Comparison of ENCODE assay signal across 11 cellular contexts in the genomic region with DNA sequence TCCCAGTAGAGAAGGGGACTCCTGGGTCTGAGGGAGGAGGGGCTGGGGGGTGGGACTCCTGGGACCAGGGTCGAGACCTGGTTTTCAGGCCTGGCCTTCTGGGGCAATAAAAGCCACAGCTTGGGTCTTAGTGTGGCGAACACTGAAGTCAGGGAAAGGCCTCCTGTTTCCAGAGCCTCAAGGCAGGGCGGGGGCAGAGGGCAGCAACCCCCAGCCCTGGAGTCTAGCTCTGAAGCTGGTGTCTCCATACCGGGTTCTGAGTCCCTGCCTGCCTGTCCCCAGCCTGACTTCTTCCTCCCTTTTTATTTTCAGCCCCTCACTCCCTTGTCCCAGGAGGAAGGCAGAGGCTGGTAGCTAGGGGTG. TPM values are rescaled to one million over a fixed set of nuclear protein-coding genes. Genes with fewer than 3 reads are reported as not detected.
A peak's percentile ranks its signal among the peaks of the same experiment; 100 is the strongest.
DNase-seq lines count a peak whose midpoint lies in the region; ATAC-seq and TF ChIP-seq lines count a peak whose summit lies in the region.
"Had no signal": no experiment of that assay in that cellular context is flagged by ENCODE, and none has a peak within 500 bp of the region (broad histone marks: within the 10 kb centered on the region; RNA-seq: fewer than 3 reads in every experiment).

No MANE protein-coding gene starts in this region.

- TF ChIP-seq CTCF in type B pancreatic cell (conservative IDR thresholded peaks at IDR 0.05) = no peak

- peaks cover 41% of the 10 kb centered on the region for H3K4me1 Mint-ChIP-seq in activated T-cell treated with anti-CD3 and anti-CD28 coated beads, Interleukin-2, amount 50 U/mL, for 4 hours (ENCODE audit: low read depth)
- peaks cover 12% of the 10 kb centered on the region for H3K4me1 Mint-ChIP-seq in type B pancreatic cell (ENCODE audit: unreplicated experiment)

- DNase-seq in activated T-cell treated with anti-CD3 and anti-CD28 coated beads, Interleukin-2, amount 50 U/mL, for 4 hours = no peak
- DNase-seq in activated T-cell treated with anti-CD3 and anti-CD28 coated beads, Interleukin-2, amount 50 U/mL, for 48 hours = no peak
- DNase-seq in SK-N-MC (ENCODE audit: low read depth, low spot score) (no peak), type B pancreatic cell (ENCODE audit: extremely low spot score, unreplicated experiment) (no peak), SW 1271 (lab: John Stamatoyannopoulos, UW) (no peak)
- no peak for DNase-seq in effector memory CD4-positive, alpha-beta T cell

- H3K36me3 ChIP-seq in SK-N-MC (ENCODE audit: insufficient read depth, low read length) = peaks cover 10% of the 10 kb centered on the region
- H3K36me3 ChIP-seq in effector memory CD4-positive, alpha-beta T cell (ENCODE audit: control insufficient read depth, insufficient read depth, low read length) = peaks cover under 1% of the 10 kb centered on the region

- peak overlapping the region; percentile 35 for H3K9ac ChIP-seq in SK-N-MC (ENCODE audit: insufficient read length)

- H3K27me3 Mint-ChIP-seq in activated T-cell treated with anti-CD3 and anti-CD28 coated beads, Interleukin-2, amount 50 U/mL, for 4 hours (ENCODE audit: low read depth) = peaks cover 33% of the 10 kb centered on the region
- H3K27me3 Mint-ChIP-seq in type B pancreatic cell = peaks cover 51% of the 10 kb centered on the region

- peak overlapping the region; percentile 52 for H3K4me3 Mint-ChIP-seq in activated T-cell treated with anti-CD3 and anti-CD28 coated beads, Interleukin-2, amount 50 U/mL, for 4 hours
- no peak overlapping the region for H3K4me3 Mint-ChIP-seq in type B pancreatic cell

- H3K27ac ChIP-seq in SK-N-MC = peak overlapping the region; percentile 56; the same call in 1 of the 2 replicates
- H3K27ac ChIP-seq in effector memory CD4-positive, alpha-beta T cell (ENCODE audit: insufficient read depth, low read length, poor library complexity, severe bottlenecking) = no peak overlapping the region
- H3K27ac ChIP-seq: skin epidermis, tibial nerve had no signal

- H3K9me3 ChIP-seq in SK-N-MC (ENCODE audit: low read depth, low read length) = no peaks in the 10 kb centered on the region
- H3K9me3 ChIP-seq in effector memory CD4-positive, alpha-beta T cell (ENCODE audit: control insufficient read depth, low read length) = no peaks in the 10 kb centered on the region
- H3K9me3 ChIP-seq: tibial nerve had no signal

- H3K4me1 ChIP-seq in effector memory CD4-positive, alpha-beta T cell (ENCODE audit: control insufficient read depth, insufficient read depth, low read length, poor library complexity, severe bottlenecking) = peaks cover 45% of the 10 kb centered on the region

- peaks cover 5% of the 10 kb centered on the region for H3K36me3 Mint-ChIP-seq in activated T-cell treated with anti-CD3 and anti-CD28 coated beads, Interleukin-2, amount 50 U/mL, for 4 hours (ENCODE audit: insufficient read depth)
- H3K36me3 Mint-ChIP-seq in type B pancreatic cell = peaks cover 9% of the 10 kb centered on the region

- ATAC-seq in activated T-cell treated with anti-CD3 and anti-CD28 coated beads, Interleukin-2, amount 50 U/mL, for 4 hours = no peak
- no peak for ATAC-seq in GM21786 (IDR thresholded peaks at IDR 0.05; ENCODE audit: unreplicated experiment)

- peak overlapping the region; percentile 53 for H3K27ac Mint-ChIP-seq in type B pancreatic cell

- no peaks in the 10 kb centered on the region for H3K9me3 Mint-ChIP-seq in activated T-cell treated with anti-CD3 and anti-CD28 coated beads, Interleukin-2, amount 50 U/mL, for 4 hours
- no peaks in the 10 kb centered on the region for H3K9me3 Mint-ChIP-seq in type B pancreatic cell

- peak overlapping the region; percentile 80 for H3K4me3 ChIP-seq in SK-N-MC
- peak overlapping the region; percentile 17 for H3K4me3 ChIP-seq in iPS-11a (ENCODE audit: low read depth, low read length)
- H3K4me3 ChIP-seq in effector memory CD4-positive, alpha-beta T cell (ENCODE audit: insufficient read depth, low read depth, low read length, poor library complexity, severe bottlenecking) = no peak overlapping the region

- H3K27me3 ChIP-seq in effector memory CD4-positive, alpha-beta T cell (replicated peaks; ENCODE audit: control insufficient read depth, insufficient read depth, low read length, poor library complexity, severe bottlenecking) = peaks cover 29% of the 10 kb centered on the region

RNA-seq across cellular contexts. Expression of a gene that starts 0.3 kb away (rescaled TPM):
- total RNA-seq in activated T-cell treated with anti-CD3 and anti-CD28 coated beads, Interleukin-2, amount 50 U/mL, for 4 hours = under 1 TPM; 0.11 to 0.14 (median 0.13) TPM
- 0.45 and 0.58 TPM in 2 replicates for total RNA-seq in type B pancreatic cell (ENCODE audit: low replicate concordance)

RNA-seq across cellular contexts. Expression of a gene that starts 1.8 kb away (rescaled TPM):
- total RNA-seq in activated T-cell treated with anti-CD3 and anti-CD28 coated beads, Interleukin-2, amount 50 U/mL, for 4 hours = 10 to 100 TPM; 58.6 to 63.8 (median 61.3) TPM
- total RNA-seq in type B pancreatic cell (ENCODE audit: low replicate concordance) = 227 and 245 TPM in 2 replicates

RNA-seq across cellular contexts. Expression of a gene that starts 29.0 kb away (rescaled TPM):
- total RNA-seq in activated T-cell treated with anti-CD3 and anti-CD28 coated beads, Interleukin-2, amount 50 U/mL, for 4 hours = not detected
- not detected in 2 replicates for total RNA-seq in type B pancreatic cell (ENCODE audit: low replicate concordance)
- total RNA-seq: myocyte, tibial nerve had no signal

RNA-seq across cellular contexts. Expression of a gene that starts 29.4 kb away (rescaled TPM):
- 1 to 10 TPM; 5.2 to 6.4 (median 5.6) TPM for total RNA-seq in activated T-cell treated with anti-CD3 and anti-CD28 coated beads, Interleukin-2, amount 50 U/mL, for 4 hours
- 8.6 and 12.8 TPM in 2 replicates for total RNA-seq in type B pancreatic cell (ENCODE audit: low replicate concordance)

RNA-seq across cellular contexts. Expression of a gene that starts 52.6 kb away (rescaled TPM):
- 100 to 1,000 TPM; 175 to 192 (median 187) TPM for total RNA-seq in activated T-cell treated with anti-CD3 and anti-CD28 coated beads, Interleukin-2, amount 50 U/mL, for 4 hours
- total RNA-seq in type B pancreatic cell (ENCODE audit: low replicate concordance) = 37.2 and 44.0 TPM in 2 replicates
